23 cellular contexts compared by ENCODE assay signal in genomic region chr13:111948281-111948680, GRCh38.
DNase-seq lines count a peak whose midpoint lies in the region; ATAC-seq, FAIRE-seq and TF ChIP-seq lines count a peak whose summit lies in the region.
"Had no signal": no experiment of that assay in that cellular context is flagged by ENCODE, and none has a peak within 500 bp of the region (broad histone marks: within the 10 kb centered on the region; RNA-seq: fewer than 3 reads in every experiment).

No MANE protein-coding gene starts in this region.

- H3K36me3 ChIP-seq in spleen (no peaks in the 10 kb centered on the region), tibial artery (no peaks in the 10 kb centered on the region), MG63 (no peaks in the 10 kb centered on the region)
- H3K36me3 ChIP-seq: BE2C, HAP-1 had no signal

- H3K9me3 ChIP-seq in spleen: peaks cover 0 to 35% (median 17%) of the 10 kb centered on the region in 8 donors
- H3K9me3 ChIP-seq in tibial artery: peaks cover 0 to 18% (median 14%) of the 10 kb centered on the region in 3 donors
- no peaks in the 10 kb centered on the region for H3K9me3 ChIP-seq in MG63
- H3K9me3 ChIP-seq: BE2C, HAP-1 had no signal

- peaks cover 16% of the 10 kb centered on the region for H3K27me3 Mint-ChIP-seq in glutamatergic neuron (ENCODE audit: unreplicated experiment)
- H3K27me3 Mint-ChIP-seq: CD4-positive, CD25-positive, alpha-beta regulatory T cell had no signal

- H3K27me3 ChIP-seq in spleen (replicated peaks in 1 of 7) (peaks cover 0 to 15% (median 0%) of the 10 kb centered on the region in 7 donors), tibial artery (peaks cover 0 to 9% of the 10 kb centered on the region in 2 donors), MG63 (peaks cover 3% of the 10 kb centered on the region; the same call in 1 of the 2 replicates)

- WGBS in spleen, 5 donors: 87 to 93% (median 89%) methylated on average over 11 of the region's 11 CpGs

- peak overlapping the region; percentile 9 for H3K27ac Mint-ChIP-seq in glutamatergic neuron (ENCODE audit: unreplicated experiment)
- H3K27ac Mint-ChIP-seq: CD4-positive, CD25-positive, alpha-beta regulatory T cell had no signal

- TF ChIP-seq CTCF in glutamatergic neuron (IDR thresholded peaks at IDR 0.05; ENCODE audit: partially characterized antibody, unreplicated experiment) (no peak), spleen (IDR thresholded peaks at IDR 0.05 in 8 of 11, conservative IDR thresholded peaks at IDR 0.05 in 3 of 11) (no peak), tibial artery (IDR thresholded peaks at IDR 0.05) (no peak)

- H3K4me1 Mint-ChIP-seq in glutamatergic neuron (ENCODE audit: low read depth, unreplicated experiment): peaks cover 22% of the 10 kb centered on the region
- H3K4me1 Mint-ChIP-seq: CD4-positive, CD25-positive, alpha-beta regulatory T cell; CD8-positive, alpha-beta memory T cell had no signal

- intact Hi-C loops in cardiac septum (cut with DNase I) (no loop called here), Right ventricle myocardium superior (cut with DNase I) (no loop called here), spleen (cut with DNase I; ENCODE audit: low total_unique reads) (no loop called here), tibial artery (cut with DNase I; ENCODE audit: low total_unique reads) (no loop called here)

- H3K4me3 ChIP-seq in spleen: no peak overlapping the region
- no peak overlapping the region for H3K4me3 ChIP-seq in tibial artery
- H3K4me3 ChIP-seq in MG63: no peak overlapping the region
- H3K4me3 ChIP-seq: GM23248, HAP-1 had no signal

- TF ChIP-seq POLR2A in spleen (IDR thresholded peaks at IDR 0.05) (no peak), GM12892 (IDR thresholded peaks at IDR 0.05; ENCODE audit: low read depth, low read length) (no peak)

- no peak for FAIRE-seq in GM12892 (lab: Jason Lieb, UNC)
- FAIRE-seq: A204.1, GM12891, GM18507 had no signal

- peaks cover 18% of the 10 kb centered on the region for H3K9me3 Mint-ChIP-seq in glutamatergic neuron (ENCODE audit: unreplicated experiment)

- ATAC-seq in Right ventricle myocardium superior (ENCODE audit: poor library complexity): no peak

- H3K4me3 Mint-ChIP-seq in glutamatergic neuron (ENCODE audit: unreplicated experiment): no peak overlapping the region
- H3K4me3 Mint-ChIP-seq: CD4-positive, CD25-positive, alpha-beta regulatory T cell; CD8-positive, alpha-beta memory T cell had no signal

- H3K4me1 ChIP-seq in spleen (no peaks in the 10 kb centered on the region), tibial artery (no peaks in the 10 kb centered on the region)
- H3K4me1 ChIP-seq: BE2C, HAP-1 had no signal

- H3K36me3 Mint-ChIP-seq in glutamatergic neuron (ENCODE audit: unreplicated experiment): peaks cover 18% of the 10 kb centered on the region
- H3K36me3 Mint-ChIP-seq: CD4-positive, CD25-positive, alpha-beta regulatory T cell; CD8-positive, alpha-beta memory T cell had no signal

- H3K27ac ChIP-seq in spleen (no peak overlapping the region), tibial artery (no peak overlapping the region)
- H3K27ac ChIP-seq: GM23248, HL-60 had no signal

- DNase-seq in cardiac septum (ENCODE audit: low spot score) (peak; percentile 68), Right ventricle myocardium superior (no peak), glutamatergic neuron (no peak), spleen (peak; percentile 30), tibial artery (no peak), GM12892 (ENCODE audit: insufficient read length) (no peak), MG63 (no peak)
- DNase-seq: ACHN; BE2C; C1 segment of cervical spinal cord; CD4-positive, CD25-positive, alpha-beta regulatory T cell; CD8-positive, alpha-beta memory T cell; COR-L47; DMS 273 treated with DMSO at 0.1 percent for 48 hours; DMS53; DND-41; EL; GM23248 had no signal

Comparison
In these comparisons a context has a peak if more than half of its experiments do, and no peak if none do; other contexts are left out.
1. DNase-seq: peak in cardiac septum (single experiment) and spleen (single experiment); none in Right ventricle myocardium superior (single experiment), glutamatergic neuron (single experiment), tibial artery (0 of 2), GM12892 (single experiment) and MG63 (single experiment).